ENCODE assay signal across 20 cellular contexts in the genomic region with DNA sequence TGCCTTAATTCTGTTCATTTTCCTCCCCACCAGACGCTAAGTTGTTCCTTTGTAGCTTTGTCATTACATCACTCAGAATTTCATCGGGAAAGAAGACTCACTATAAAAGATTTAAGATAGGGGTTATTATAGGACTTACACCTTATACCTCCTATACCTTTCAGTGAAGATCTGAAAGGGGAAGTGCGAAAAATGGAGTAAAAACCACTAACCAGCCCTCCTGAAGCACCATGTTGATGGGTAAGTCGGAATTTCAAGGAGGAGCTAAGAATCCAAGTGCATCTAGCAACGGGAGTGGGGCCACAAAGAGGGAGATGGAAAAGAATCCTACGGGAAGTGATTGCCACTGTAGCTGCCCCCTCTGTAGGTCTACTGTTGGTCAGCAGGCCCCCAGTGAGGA.
"Had no signal": no experiment of that assay in that cellular context is flagged by ENCODE, and none has a peak within 500 bp of the region (broad histone marks: within the 10 kb centered on the region; RNA-seq: fewer than 3 reads in every experiment).

No MANE protein-coding gene starts in this region.

- H3K27ac ChIP-seq: dorsolateral prefrontal cortex, parathyroid adenoma, right lobe of liver, suprapubic skin, transverse colon, upper lobe of right lung, vagina had no signal

- DNase-seq: dorsolateral prefrontal cortex; effector CD4-positive, alpha-beta T cell; hypothalamus; kidney; natural killer cell; right lobe of liver; small intestine; stimulated activated CD4-positive, alpha-beta T cell treated with anti-CD3 and anti-CD28 coated beads, Interleukin-15, amount 100 ng/mL, for 24 hours; stimulated activated CD4-positive, alpha-beta T cell treated with anti-CD3 and anti-CD28 coated beads, Interleukin-2, amount 100 ng/mL, for 48 hours; stimulated activated naive B cell treated with anti-CD40 and anti-IgM and Interleukin-4, amounts not matched to agents 10 μg/mL and 1 μg/mL and 100 μg/mL, for 72 hours; transverse colon; upper lobe of right lung had no signal

- H2AFZ ChIP-seq: parathyroid adenoma had no signal

- H3K27me3 ChIP-seq: right lobe of liver, suprapubic skin, transverse colon, upper lobe of right lung, vagina had no signal

- H3K9me3 Mint-ChIP-seq: memory B cell; natural killer cell; stimulated activated naive B cell treated with anti-CD40 and anti-IgM and Interleukin-4, amounts not matched to agents 10 μg/mL and 1 μg/mL and 100 μg/mL, for 72 hours; stimulated activated naive CD8-positive, alpha-beta T cell treated with anti-CD3 and anti-CD28 coated beads, Interleukin-15, Interleukin-2, amounts not matched to agents 100 ng/mL and 50 ng/mL, for 24 hours had no signal

- H3K4me3 Mint-ChIP-seq: memory B cell; natural killer cell; stimulated activated naive B cell treated with anti-CD40 and anti-IgM and Interleukin-4, amounts not matched to agents 10 μg/mL and 1 μg/mL and 100 μg/mL, for 72 hours; stimulated activated naive CD8-positive, alpha-beta T cell treated with anti-CD3 and anti-CD28 coated beads, Interleukin-15, Interleukin-2, amounts not matched to agents 100 ng/mL and 50 ng/mL, for 24 hours had no signal

- H3K4me3 ChIP-seq: dorsolateral prefrontal cortex, lung, right lobe of liver, suprapubic skin, transverse colon, upper lobe of right lung, vagina had no signal

- H3K36me3 ChIP-seq: right lobe of liver, suprapubic skin, transverse colon, upper lobe of right lung, vagina had no signal

- H3K79me2 ChIP-seq: parathyroid adenoma had no signal

- ATAC-seq: left lobe of liver; natural killer cell; right lobe of liver; stimulated activated naive B cell treated with anti-CD40 and anti-IgM and Interleukin-4, amounts not matched to agents 10 μg/mL and 1 μg/mL and 100 μg/mL, for 72 hours; upper lobe of right lung had no signal

- H3K27me3 Mint-ChIP-seq: progenitor cell of endocrine pancreas had no signal

- H3K36me3 Mint-ChIP-seq: memory B cell; natural killer cell; stimulated activated naive B cell treated with anti-CD40 and anti-IgM and Interleukin-4, amounts not matched to agents 10 μg/mL and 1 μg/mL and 100 μg/mL, for 72 hours had no signal

- H3K9me3 ChIP-seq: right lobe of liver, suprapubic skin, transverse colon, upper lobe of right lung, vagina had no signal

- H3K27ac Mint-ChIP-seq: memory B cell; natural killer cell; progenitor cell of endocrine pancreas; stimulated activated naive B cell treated with anti-CD40 and anti-IgM and Interleukin-4, amounts not matched to agents 10 μg/mL and 1 μg/mL and 100 μg/mL, for 72 hours; stimulated activated naive CD8-positive, alpha-beta T cell treated with anti-CD3 and anti-CD28 coated beads, Interleukin-15, Interleukin-2, amounts not matched to agents 100 ng/mL and 50 ng/mL, for 24 hours had no signal

- H3K4me1 Mint-ChIP-seq: natural killer cell had no signal

- H3K4me1 ChIP-seq: parathyroid adenoma, right lobe of liver, suprapubic skin, transverse colon, upper lobe of right lung, vagina had no signal
